Comparison of ENCODE assay signal across 26 cellular contexts in genomic region chr1:59243978-59244377, GRCh38.
"Had no signal": no experiment of that assay in that cellular context is flagged by ENCODE, and none has a peak within 500 bp of the region (broad histone marks: within the 10 kb centered on the region; RNA-seq: fewer than 3 reads in every experiment).

No MANE protein-coding gene starts in this region.

- H3K27ac ChIP-seq: coronary artery, dorsolateral prefrontal cortex, epithelial cell of prostate, esophagus squamous epithelium, gastrocnemius medialis, heart right ventricle, left lung, lower lobe of right lung had no signal

- H3K27me3 ChIP-seq: esophagus squamous epithelium, gastrocnemius medialis, heart right ventricle, left lung had no signal

- ATAC-seq: effector memory CD8-positive, alpha-beta T cell; esophagus mucosa; heart right ventricle; left cardiac atrium; left lung; left ventricle myocardium superior; lower lobe of right lung; mucosa of descending colon had no signal

- H3K4me3 ChIP-seq: coronary artery, dorsolateral prefrontal cortex, esophagus squamous epithelium, gastrocnemius medialis, heart right ventricle, left lung, lower lobe of right lung, mucosa of descending colon had no signal

- H3K9me3 ChIP-seq: esophagus squamous epithelium, gastrocnemius medialis, lower lobe of right lung had no signal

- H3K4me1 ChIP-seq: esophagus squamous epithelium, heart right ventricle, left lung, lower lobe of right lung had no signal

- H3K36me3 ChIP-seq: esophagus squamous epithelium, gastrocnemius medialis, heart right ventricle, left lung, lower lobe of right lung had no signal

- DNase-seq: dermis blood vessel endothelial cell; dorsolateral prefrontal cortex; effector CD8-positive, alpha-beta T cell; effector memory CD8-positive, alpha-beta T cell; endodermal cell; erythroblast; esophagus squamous epithelium; foreskin fibroblast; foreskin melanocyte; gastrocnemius medialis; glutamatergic neuron; head of caudate nucleus; heart right ventricle; hippocampal formation; left cardiac atrium; left lung; left ventricle myocardium superior; lower lobe of right lung; mesenchymal stem cell; mucosa of descending colon had no signal

- FAIRE-seq: endometrium, islet of Langerhans, keratinocyte had no signal
